ENCODE assay signal across 10 cellular contexts in the genomic region with DNA sequence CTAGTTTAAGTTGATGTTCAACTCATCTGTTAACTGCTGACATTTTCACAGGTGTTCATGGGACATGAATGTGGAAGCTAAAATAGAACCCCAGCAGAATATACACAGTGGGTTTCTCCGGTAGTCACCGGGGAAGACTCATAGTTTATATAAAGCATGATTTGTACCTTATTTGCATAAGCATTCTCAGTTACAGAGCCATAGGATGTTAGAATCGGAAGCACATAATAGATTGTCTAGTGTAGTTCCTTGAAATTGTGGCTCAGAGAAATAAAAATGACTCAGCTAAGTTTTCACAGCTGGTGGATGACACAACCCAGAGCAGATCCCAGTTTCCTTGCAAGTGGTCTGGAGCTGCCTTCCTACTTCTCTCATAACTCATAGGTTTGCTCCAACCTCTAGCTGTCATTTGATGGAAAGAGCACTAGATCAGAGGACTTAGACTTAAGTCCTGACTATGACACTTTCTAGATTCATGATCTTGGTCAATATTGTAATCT.
A peak's percentile ranks its signal among the peaks of the same experiment; 100 is the strongest.
DNase-seq lines count a peak whose midpoint lies in the region; ATAC-seq, FAIRE-seq and TF ChIP-seq lines count a peak whose summit lies in the region.
"Had no signal": no experiment of that assay in that cellular context is flagged by ENCODE, and none has a peak within 500 bp of the region (broad histone marks: within the 10 kb centered on the region; RNA-seq: fewer than 3 reads in every experiment).

No MANE protein-coding gene starts in this region.

- no peak for TF ChIP-seq EP300 in esophagus muscularis mucosa (IDR thresholded peaks at IDR 0.05)

- no peak overlapping the region for H3K4me3 Mint-ChIP-seq in activated T-cell treated with anti-CD3 and anti-CD28 coated beads, Interleukin-2, amount 50 U/mL, for 72 hours

- WGBS in esophagus muscularis mucosa = 16% methylated on average over 3 of the region's 3 CpGs

- H3K27me3 Mint-ChIP-seq in activated T-cell treated with anti-CD3 and anti-CD28 coated beads, Interleukin-2, amount 50 U/mL, for 72 hours (ENCODE audit: low read depth) = no peaks in the 10 kb centered on the region

- intact Hi-C loops in lower lobe of right lung (cut with DNase I) (no loop called here), esophagus muscularis mucosa (cut with DNase I) (no loop called here)

- no peak overlapping the region for H3K9ac ChIP-seq in SK-N-MC (ENCODE audit: insufficient read length)

- H3K27me3 ChIP-seq in lower lobe of right lung (ENCODE audit: low read depth) (no peaks in the 10 kb centered on the region), esophagus muscularis mucosa (no peaks in the 10 kb centered on the region)

- H3K36me3 ChIP-seq in SK-N-MC (ENCODE audit: insufficient read depth, low read length) (no peaks in the 10 kb centered on the region; the same call in none of the 2 replicates), lower lobe of right lung (no peaks in the 10 kb centered on the region), esophagus muscularis mucosa (no peaks in the 10 kb centered on the region)

- no peaks in the 10 kb centered on the region for H3K4me1 ChIP-seq in lower lobe of right lung
- H3K4me1 ChIP-seq in esophagus muscularis mucosa = peaks cover 0 to 19% (median 15%) of the 10 kb centered on the region in 4 donors

- H3K9me3 ChIP-seq in SK-N-MC (ENCODE audit: low read depth, low read length) = no peaks in the 10 kb centered on the region
- no peaks in the 10 kb centered on the region for H3K9me3 ChIP-seq in lower lobe of right lung
- H3K9me3 ChIP-seq in esophagus muscularis mucosa = no peaks in the 10 kb centered on the region

- ATAC-seq in activated T-cell treated with anti-CD3 and anti-CD28 coated beads, Interleukin-2, amount 50 U/mL, for 72 hours (replicated peaks in 1 of 2) = peak; percentile 53 to 76
- ATAC-seq in HG02885 (IDR thresholded peaks at IDR 0.05; ENCODE audit: poor library complexity, unreplicated experiment) (peak; percentile 96), lower lobe of right lung (peak; percentile 41 to 53)

- no peaks in the 10 kb centered on the region for H3K36me3 Mint-ChIP-seq in activated T-cell treated with anti-CD3 and anti-CD28 coated beads, Interleukin-2, amount 50 U/mL, for 72 hours (ENCODE audit: insufficient read depth in 2 of 2)

- peak overlapping the region; percentile 22 for H3K27ac Mint-ChIP-seq in activated T-cell treated with anti-CD3 and anti-CD28 coated beads, Interleukin-2, amount 50 U/mL, for 72 hours

- TF ChIP-seq CTCF in lower lobe of right lung (IDR thresholded peaks at IDR 0.05) (no peak), esophagus muscularis mucosa (IDR thresholded peaks at IDR 0.05) (no peak)

- no peaks in the 10 kb centered on the region for H3K9me3 Mint-ChIP-seq in activated T-cell treated with anti-CD3 and anti-CD28 coated beads, Interleukin-2, amount 50 U/mL, for 72 hours

- FAIRE-seq in GM19239 (lab: Jason Lieb, UNC) = no peak

- no peak overlapping the region for H3K4me3 ChIP-seq in SK-N-MC
- no peak overlapping the region for H3K4me3 ChIP-seq in lower lobe of right lung
- H3K4me3 ChIP-seq in esophagus muscularis mucosa = no peak overlapping the region

- no peak for DNase-seq in activated T-cell treated with anti-CD3 and anti-CD28 coated beads, Interleukin-2, amount 50 U/mL, for 72 hours
- DNase-seq in activated T-cell treated with anti-CD3 and anti-CD28 coated beads for 4 hours = no peak
- DNase-seq in SK-N-MC (ENCODE audit: low read depth, low spot score) = peak; percentile 18
- no peak for DNase-seq in lower lobe of right lung
- no peak for DNase-seq in GM19239 (ENCODE audit: insufficient read length, low spot score)
- no peak for DNase-seq in NCI-H2227 (lab: John Stamatoyannopoulos, UW; ENCODE audit: unreplicated experiment)
- no peak for DNase-seq in esophagus muscularis mucosa (ENCODE audit: extremely low spot score)
- DNase-seq: DND-41, right cardiac atrium had no signal

- TF ChIP-seq POLR2A in esophagus muscularis mucosa (IDR thresholded peaks at IDR 0.05; ENCODE audit: low read depth) = no peak

- H3K27ac ChIP-seq in SK-N-MC = no peak overlapping the region
- H3K27ac ChIP-seq in lower lobe of right lung = no peak overlapping the region
- peak overlapping the region in 2 of 4 donors; percentile 22 to 42 for H3K27ac ChIP-seq in esophagus muscularis mucosa (replicated peaks in 1 of 4)

- H3K4me1 Mint-ChIP-seq in activated T-cell treated with anti-CD3 and anti-CD28 coated beads, Interleukin-2, amount 50 U/mL, for 72 hours (ENCODE audit: low read depth) = no peaks in the 10 kb centered on the region
